In the genomic region with DNA sequence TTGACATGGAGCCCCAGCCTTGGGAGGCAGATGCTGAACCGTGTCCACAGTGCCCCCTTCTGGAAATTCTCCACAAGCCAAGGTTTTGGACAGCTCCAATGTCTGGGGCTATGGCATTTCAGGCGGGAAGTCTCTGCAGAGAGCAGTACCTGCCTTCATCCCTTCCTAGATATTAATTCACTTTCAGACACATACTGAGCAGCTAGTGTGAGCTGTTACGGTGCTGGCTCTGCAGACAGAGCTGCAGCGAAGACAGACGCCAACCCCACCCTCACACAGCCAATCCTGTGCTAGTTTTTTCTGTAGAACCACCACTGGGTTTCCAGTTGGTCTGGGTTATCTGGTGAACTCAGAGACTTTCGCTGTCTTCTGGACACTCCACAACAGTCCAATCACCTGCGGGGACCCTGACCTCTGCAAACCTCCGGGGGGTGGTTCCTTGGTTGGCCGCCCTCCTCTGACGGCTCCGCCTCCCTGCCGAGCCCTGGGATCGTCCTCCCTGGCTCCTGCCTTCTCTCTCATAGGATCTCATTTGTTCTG, we compare ENCODE assay signal across 8 cellular contexts. TPM values are rescaled to one million over a fixed set of nuclear protein-coding genes. Genes with fewer than 3 reads are reported as not detected.
DNase-seq lines count a peak whose midpoint lies in the region; ATAC-seq and TF ChIP-seq lines count a peak whose summit lies in the region.

No MANE protein-coding gene starts in this region.

- H3K27me3 ChIP-seq in effector memory CD4-positive, alpha-beta T cell (replicated peaks; ENCODE audit: control insufficient read depth, insufficient read depth, low read length, poor library complexity, severe bottlenecking): no peaks in the 10 kb centered on the region

- H3K27ac ChIP-seq in effector memory CD4-positive, alpha-beta T cell (ENCODE audit: insufficient read depth, low read length, poor library complexity, severe bottlenecking): no peak overlapping the region

- peaks cover 12% of the 10 kb centered on the region for H3K36me3 ChIP-seq in effector memory CD4-positive, alpha-beta T cell (ENCODE audit: control insufficient read depth, insufficient read depth, low read length)

- peak; percentile 62 for TF ChIP-seq CTCF in GM20000 (IDR thresholded peaks at IDR 0.05; ENCODE audit: extremely low read depth, missing control alignments)

- ATAC-seq in GM21515 (IDR thresholded peaks at IDR 0.05; ENCODE audit: unreplicated experiment): no peak

- no peaks in the 10 kb centered on the region for H3K9me3 ChIP-seq in effector memory CD4-positive, alpha-beta T cell (ENCODE audit: control insufficient read depth, low read length)

- peak; percentile 74 for DNase-seq in AG08396 (ENCODE audit: low spot score)
- peak; percentile 78 for DNase-seq in GM20000 (ENCODE audit: low spot score)
- DNase-seq in NCI-H69 (lab: John Stamatoyannopoulos, UW): peak; percentile 78
- peak; percentile 70 to 78 for DNase-seq in activated CD4-positive, alpha-beta T cell treated with anti-CD3 and anti-CD28 coated beads, Interleukin-2, amount 50 U/mL, for 48 hours
- peak; percentile 23 to 50 (median 29) for DNase-seq in effector memory CD4-positive, alpha-beta T cell
- peak; percentile 65 to 73 for DNase-seq in lung microvascular endothelial cell (ENCODE audit: low read depth in 2 of 2)
- peak; percentile 42 to 49 for DNase-seq in stimulated activated CD8-positive, alpha-beta memory T cell treated with anti-CD3 and anti-CD28 coated beads, Interleukin-4, amount 100 ng/mL, for 4 hours (ENCODE audit: low read depth in 2 of 2, low spot score in 1 of 2)

- no peaks in the 10 kb centered on the region for H3K4me1 ChIP-seq in effector memory CD4-positive, alpha-beta T cell (ENCODE audit: control insufficient read depth, insufficient read depth, low read length, poor library complexity, severe bottlenecking)

- no peak overlapping the region for H3K4me3 ChIP-seq in effector memory CD4-positive, alpha-beta T cell (ENCODE audit: insufficient read depth, low read depth, low read length, poor library complexity, severe bottlenecking)

RNA-seq across cellular contexts. Expression of a gene that starts 9.1 kb away (rescaled TPM):
- 18.7 and 27.0 TPM in 2 replicates for total RNA-seq in lung microvascular endothelial cell

RNA-seq across cellular contexts. Expression of a gene that starts 9.6 kb away (rescaled TPM):
- total RNA-seq in lung microvascular endothelial cell: 14.5 and 17.0 TPM in 2 replicates

RNA-seq across cellular contexts. Expression of a gene that starts 11.7 kb away (rescaled TPM):
- total RNA-seq in lung microvascular endothelial cell: not detected in 2 replicates

RNA-seq across cellular contexts. Expression of a gene that starts 17.0 kb away (rescaled TPM):
- 0.22 and 0.99 TPM in 2 replicates for total RNA-seq in lung microvascular endothelial cell

RNA-seq across cellular contexts. Expression of a gene that starts 23.6 kb away (rescaled TPM):
- total RNA-seq in lung microvascular endothelial cell: 19.8 and 35.3 TPM in 2 replicates
